17 cellular contexts compared by ENCODE assay signal in genomic region chr17:41003926-41004325, GRCh38. TPM values are rescaled to one million over a fixed set of nuclear protein-coding genes. Genes with fewer than 3 reads are reported as not detected.
A peak's percentile ranks its signal among the peaks of the same experiment; 100 is the strongest.
DNase-seq lines count a peak whose midpoint lies in the region; ATAC-seq, FAIRE-seq and TF ChIP-seq lines count a peak whose summit lies in the region.
"Had no signal": no experiment of that assay in that cellular context is flagged by ENCODE, and none has a peak within 500 bp of the region (broad histone marks: within the 10 kb centered on the region; RNA-seq: fewer than 3 reads in every experiment).

No MANE protein-coding gene starts in this region.

- no peak overlapping the region for H3K9ac ChIP-seq in K562 (ENCODE audit: insufficient read depth in 1 of 2, low read depth in 2 of 2, low read length in 2 of 2)
- H3K9ac ChIP-seq: BLaER1 had no signal

- POLR2A ChIA-PET in A549 (lab: Yijun Ruan, JAX): no interaction called here
- POLR2A ChIA-PET in Caco-2 (lab: Charles Lee): no interaction called here
- POLR2A ChIA-PET in K562 (lab: Yijun Ruan, JAX): no interaction called here

- TF ChIP-seq RAD21 in A549 (conservative IDR thresholded peaks at IDR 0.05 in 1 of 2, IDR thresholded peaks at IDR 0.05 in 1 of 2): no peak
- no peak for TF ChIP-seq RAD21 in K562 (CRISPR knock-in tag; conservative IDR thresholded peaks at IDR 0.05 in 1 of 2, IDR thresholded peaks at IDR 0.05 in 1 of 2)

- peak; percentile 92 for FAIRE-seq in A549 (lab: Jason Lieb, UNC)
- FAIRE-seq in K562 (lab: Jason Lieb, UNC): no peak
- FAIRE-seq: GM12878, GM18507 had no signal

- WGBS in A549 (ENCODE audit: missing lambda C conversion rate): 60% methylated on average over 4 of the region's 4 CpGs
- 0% methylated on average over 4 of the region's 4 CpGs for WGBS in K562 (ENCODE audit: insufficient coverage, low coverage, missing lambda C conversion rate)

- BruUV-seq in Caco-2 (replicated peaks; lab: Mats Ljungman, UMichigan): no TSS peak
- no TSS peak for BruUV-seq in K562 (replicated peaks; lab: Mats Ljungman, UMichigan)

- no peaks in the 10 kb centered on the region for H3K79me2 ChIP-seq in K562 (ENCODE audit: control insufficient read depth, insufficient read depth, low read length)

- ATAC-seq in A549 (no peak), K562 (no peak)
- ATAC-seq in effector memory CD8-positive, alpha-beta T cell (replicated peaks): no peak
- ATAC-seq: GM12878, GM23338 had no signal

- H4K20me1 ChIP-seq in K562 (replicated peaks; ENCODE audit: control insufficient read depth, insufficient read depth, low read length): no peaks in the 10 kb centered on the region
- H4K20me1 ChIP-seq: BLaER1 had no signal

- H3K4me1 Mint-ChIP-seq in Caco-2 (ENCODE audit: low read depth, unreplicated experiment): peaks cover 43% of the 10 kb centered on the region
- H3K4me1 Mint-ChIP-seq in effector memory CD8-positive, alpha-beta T cell (ENCODE audit: low read depth in 2 of 2): no peaks in the 10 kb centered on the region
- no peaks in the 10 kb centered on the region for H3K4me1 Mint-ChIP-seq in activated T-cell treated with anti-CD3 and anti-CD28 coated beads, Interleukin-2, amount 50 U/mL, for 24 hours (ENCODE audit: low read depth)
- H3K4me1 Mint-ChIP-seq: CD8-positive, alpha-beta memory T cell; IgD-negative memory B cell had no signal

- intact Hi-C loops in Caco-2 (cut with micrococcal nuclease; ENCODE audit: unreplicated experiment): no loop called here
- intact Hi-C loops in K562 (cut with micrococcal nuclease): no loop called here
- intact Hi-C loops in uterus (cut with DNase I; ENCODE audit: low total_unique reads): no loop called here
- intact Hi-C loops in vagina (cut with DNase I): no loop called here

- H3K36me3 ChIP-seq in Caco-2 (ENCODE audit: control insufficient read depth, insufficient read depth, low read length): no peaks in the 10 kb centered on the region
- H3K36me3 ChIP-seq in K562 (ENCODE audit: control insufficient read depth, insufficient read depth, low read length): no peaks in the 10 kb centered on the region
- no peaks in the 10 kb centered on the region for H3K36me3 ChIP-seq in uterus
- H3K36me3 ChIP-seq in vagina: no peaks in the 10 kb centered on the region
- H3K36me3 ChIP-seq: BLaER1 had no signal

- H3K9me3 ChIP-seq in A549 (no peaks in the 10 kb centered on the region), Caco-2 (peaks cover 9% of the 10 kb centered on the region; the same call in 1 of the 2 replicates), K562 (replicated peaks; ENCODE audit: control insufficient read depth, insufficient read depth, low read depth, low read length) (no peaks in the 10 kb centered on the region), uterus (no peaks in the 10 kb centered on the region), vagina (no peaks in the 10 kb centered on the region)
- H3K9me3 ChIP-seq: BLaER1 had no signal

- H3K36me3 Mint-ChIP-seq in Caco-2 (ENCODE audit: insufficient read depth, unreplicated experiment): peaks cover 14% of the 10 kb centered on the region
- H3K36me3 Mint-ChIP-seq in effector memory CD8-positive, alpha-beta T cell (ENCODE audit: insufficient read depth): no peaks in the 10 kb centered on the region
- no peaks in the 10 kb centered on the region for H3K36me3 Mint-ChIP-seq in activated T-cell treated with anti-CD3 and anti-CD28 coated beads, Interleukin-2, amount 50 U/mL, for 24 hours (ENCODE audit: low read depth)
- H3K36me3 Mint-ChIP-seq: CD8-positive, alpha-beta memory T cell; IgD-negative memory B cell had no signal

- no peaks in the 10 kb centered on the region for H3K9me3 Mint-ChIP-seq in Caco-2 (ENCODE audit: unreplicated experiment)
- H3K9me3 Mint-ChIP-seq in effector memory CD8-positive, alpha-beta T cell: no peaks in the 10 kb centered on the region
- H3K9me3 Mint-ChIP-seq in activated T-cell treated with anti-CD3 and anti-CD28 coated beads, Interleukin-2, amount 50 U/mL, for 24 hours: no peaks in the 10 kb centered on the region
- H3K9me3 Mint-ChIP-seq: CD8-positive, alpha-beta memory T cell; GM23338; IgD-negative memory B cell had no signal

- no peak overlapping the region for H3K4me3 Mint-ChIP-seq in Caco-2 (ENCODE audit: unreplicated experiment)
- no peak overlapping the region for H3K4me3 Mint-ChIP-seq in effector memory CD8-positive, alpha-beta T cell
- no peak overlapping the region for H3K4me3 Mint-ChIP-seq in activated T-cell treated with anti-CD3 and anti-CD28 coated beads, Interleukin-2, amount 50 U/mL, for 24 hours
- H3K4me3 Mint-ChIP-seq: CD8-positive, alpha-beta memory T cell; GM23338; IgD-negative memory B cell had no signal

- no peak for TF ChIP-seq CTCF in A549 (IDR thresholded peaks at IDR 0.05)
- no peak for TF ChIP-seq CTCF in Caco-2 (IDR thresholded peaks at IDR 0.05; ENCODE audit: insufficient read depth in 1 of 2, low read depth in 1 of 2, low read length in 1 of 2, severe bottlenecking in 1 of 2, unreplicated experiment in 1 of 2)
- TF ChIP-seq CTCF in K562 (IDR thresholded peaks at IDR 0.05 in 2 of 3, conservative IDR thresholded peaks at IDR 0.05 in 1 of 3; ENCODE audit: insufficient read depth in 2 of 3, low read depth in 1 of 3, low read length in 3 of 3): no peak
- TF ChIP-seq CTCF in uterus (IDR thresholded peaks at IDR 0.05): no peak
- TF ChIP-seq CTCF in vagina (IDR thresholded peaks at IDR 0.05): no peak

- H3K9me1 ChIP-seq in K562 (ENCODE audit: control insufficient read depth, insufficient read depth, low read length): no peaks in the 10 kb centered on the region

- CTCF ChIA-PET in A549 (lab: Yijun Ruan, JAX): no interaction called here
- CTCF ChIA-PET in Caco-2 (lab: Charles Lee): no interaction called here
- CTCF ChIA-PET in K562 (lab: Yijun Ruan, JAX; ENCODE audit: low intra/inter-chr PET ratio): no interaction called here

- peaks cover 13% of the 10 kb centered on the region for H3K4me1 ChIP-seq in A549
- peaks cover 35% of the 10 kb centered on the region for H3K4me1 ChIP-seq in Caco-2
- H3K4me1 ChIP-seq in K562 (replicated peaks in 1 of 2; ENCODE audit: control insufficient read depth in 2 of 2, insufficient read depth in 2 of 2, low read length in 2 of 2): no peaks in the 10 kb centered on the region; a peak in 1 of 5 replicates
- no peaks in the 10 kb centered on the region for H3K4me1 ChIP-seq in uterus
- no peaks in the 10 kb centered on the region for H3K4me1 ChIP-seq in vagina
- H3K4me1 ChIP-seq: BLaER1 had no signal

- no peak for DNase-seq in A549 (ENCODE audit: low read depth in 1 of 2, low spot score in 1 of 2)
- DNase-seq in Caco-2: no peak
- peak; percentile 89 for DNase-seq in NCI-H1436 treated with DMSO at 0.1 percent for 48 hours (lab: John Stamatoyannopoulos, UW)
- no peak for DNase-seq in K562 (ENCODE audit: extremely low read depth in 1 of 4, low spot score in 3 of 4)
- no peak for DNase-seq in effector memory CD8-positive, alpha-beta T cell
- no peak for DNase-seq in uterus
- DNase-seq in vagina (ENCODE audit: extremely low spot score in 2 of 2): no peak
- DNase-seq in activated T-cell treated with anti-CD3 and anti-CD28 coated beads, Interleukin-2, amount 50 U/mL, for 24 hours: no peak
- DNase-seq: CD8-positive, alpha-beta memory T cell; H7 had no signal

- no peak overlapping the region for H3K4me2 ChIP-seq in A549
- no peak overlapping the region for H3K4me2 ChIP-seq in K562 (ENCODE audit: insufficient read depth, low read length)
- H3K4me2 ChIP-seq: BLaER1, GM23338 had no signal

- H3K27me3 ChIP-seq in Caco-2 (replicated peaks; ENCODE audit: control insufficient read depth, insufficient read depth, low read length) (no peaks in the 10 kb centered on the region), K562 (ENCODE audit: control insufficient read depth in 2 of 2, insufficient read depth in 2 of 2, low read length in 2 of 2) (peaks cover 0 to 14% of the 10 kb centered on the region in 2 experiments; a peak in 3 of 5 replicates), uterus (no peaks in the 10 kb centered on the region), vagina (no peaks in the 10 kb centered on the region)
- H3K27me3 ChIP-seq: BLaER1 had no signal

- no peak overlapping the region for H3K27ac ChIP-seq in A549
- no peak overlapping the region for H3K27ac ChIP-seq in K562 (ENCODE audit: extremely low read depth, low read depth, low read length)
- H3K27ac ChIP-seq in uterus: no peak overlapping the region
- no peak overlapping the region for H3K27ac ChIP-seq in vagina
- H3K27ac ChIP-seq: BLaER1 had no signal

- peak overlapping the region; percentile 11 for H3K27ac Mint-ChIP-seq in Caco-2 (ENCODE audit: unreplicated experiment)
- no peak overlapping the region for H3K27ac Mint-ChIP-seq in effector memory CD8-positive, alpha-beta T cell
- no peak overlapping the region for H3K27ac Mint-ChIP-seq in activated T-cell treated with anti-CD3 and anti-CD28 coated beads, Interleukin-2, amount 50 U/mL, for 24 hours
- H3K27ac Mint-ChIP-seq: CD8-positive, alpha-beta memory T cell; GM23338; IgD-negative memory B cell had no signal

- TF ChIP-seq POLR2A in A549 (IDR thresholded peaks at IDR 0.05; ENCODE audit: low read length) (no peak), K562 (conservative IDR thresholded peaks at IDR 0.05) (no peak), uterus (IDR thresholded peaks at IDR 0.05) (no peak), vagina (IDR thresholded peaks at IDR 0.05) (no peak)

- H3K4me3 ChIP-seq in A549 (no peak overlapping the region), Caco-2 (ENCODE audit: low read depth, low read length) (no peak overlapping the region), K562 (no peak overlapping the region), uterus (no peak overlapping the region), vagina (no peak overlapping the region)
- H3K4me3 ChIP-seq: BLaER1, GM12878, GM23338 had no signal

- H2AFZ ChIP-seq in K562 (ENCODE audit: low read depth, low read length): no peak overlapping the region
- H2AFZ ChIP-seq: GM23338 had no signal

- H3K27me3 Mint-ChIP-seq in Caco-2 (ENCODE audit: insufficient read depth, unreplicated experiment): no peaks in the 10 kb centered on the region
- H3K27me3 Mint-ChIP-seq in effector memory CD8-positive, alpha-beta T cell: peaks cover 50 to 56% of the 10 kb centered on the region in 2 donors
- peaks cover 39% of the 10 kb centered on the region for H3K27me3 Mint-ChIP-seq in activated T-cell treated with anti-CD3 and anti-CD28 coated beads, Interleukin-2, amount 50 U/mL, for 24 hours

- no peak for TF ChIP-seq EP300 in A549 (IDR thresholded peaks at IDR 0.05)
- TF ChIP-seq EP300 in K562 (IDR thresholded peaks at IDR 0.05; ENCODE audit: low read length): no peak

- in situ Hi-C loops in K562 (cut with MboI): no loop called here

RNA-seq across cellular contexts. Expression of gene KRTAP3-2, which starts 4.2 kb away (rescaled TPM):
- polyA plus RNA-seq in A549 (2011; rRNA removed) (not detected in 2 replicates), A549 (2017; fragmentation: RNase III; extraction: RNeasy Plus Mini Kit Qiagen cat#74134 plus additional on column Dnase treatment) (not detected in 3 replicates), K562 (2011; rRNA removed) (not detected in 2 replicates), K562 (2014; fragmentation: Illumina TruSeq; extraction: Trizol) (not detected in 2 replicates), K562 (2014; fragmentation: Nextera tagmentation; extraction: Ambion mirVana) (not detected), K562 (2014; rRNA removed) (not detected in 2 replicates)
- not detected in 2 replicates for polyA plus RNA-seq in A549 (2012; cell fraction: cytosol; rRNA removed)
- not detected in 2 replicates for polyA plus RNA-seq in A549 (2012; cell fraction: nucleus; rRNA removed)
- not detected in 2 replicates for polyA minus RNA-seq in A549 (2011; rRNA and poly(A)+ RNA removed)
- total RNA-seq in Caco-2 (2022) (not detected in 2 replicates), K562 (2014; rRNA removed) (not detected in 2 replicates), K562 (2014; rRNA removed; fragmentation: Illumina TruSeq; extraction: Trizol) (not detected in 2 replicates), K562 (2015; rRNA removed; fragmentation: Illumina TruSeq; extraction: Trizol) (not detected in 2 replicates), K562 (2021) (not detected in 2 replicates), uterus (not detected), vagina (not detected)
- total RNA-seq in K562 (2011; cell fraction: chromatin; rRNA removed; ENCODE audit: low replicate concordance): not detected in 2 replicates
- total RNA-seq in K562 (2011; cell fraction: nucleolus; rRNA removed): not detected in 2 replicates
- not detected in 2 replicates for total RNA-seq in K562 (2011; cell fraction: nucleoplasm; rRNA removed)
- polyA plus RNA-seq in K562 (2011; cell fraction: cytosol; rRNA removed): not detected in 2 replicates
- polyA plus RNA-seq in K562 (2011; cell fraction: nucleus; rRNA removed): not detected in 2 replicates
- polyA plus RNA-seq in K562 (2012): not detected in 2 replicates
- polyA minus RNA-seq in K562 (2011; rRNA and poly(A)+ RNA removed): not detected in 2 replicates
- polyA minus RNA-seq in K562 (2011; cell fraction: cytosol; rRNA and poly(A)+ RNA removed): not detected in 2 replicates
- not detected in 2 replicates for polyA minus RNA-seq in K562 (2011; cell fraction: nucleus; rRNA and poly(A)+ RNA removed)
- total RNA-seq: A673; CD8-positive, alpha-beta memory T cell; G401; GM12878; GM23338; H7 had no signal
- polyA plus RNA-seq: CD8-positive, alpha-beta memory T cell; GM12878; GM23338; IgD-negative memory B cell had no signal

RNA-seq across cellular contexts. Expression of gene KRTAP3-1, which starts 5.0 kb away (rescaled TPM):
- polyA plus RNA-seq in A549 (2011; rRNA removed) (not detected in 2 replicates), A549 (2017; fragmentation: RNase III; extraction: RNeasy Plus Mini Kit Qiagen cat#74134 plus additional on column Dnase treatment) (not detected in 3 replicates), K562 (2011; rRNA removed) (not detected in 2 replicates), K562 (2014; fragmentation: Illumina TruSeq; extraction: Trizol) (not detected in 2 replicates), K562 (2014; fragmentation: Nextera tagmentation; extraction: Ambion mirVana) (not detected), K562 (2014; rRNA removed) (not detected in 2 replicates)
- polyA plus RNA-seq in A549 (2012; cell fraction: cytosol; rRNA removed): not detected in 2 replicates
- not detected in 2 replicates for polyA plus RNA-seq in A549 (2012; cell fraction: nucleus; rRNA removed)
- not detected in 2 replicates for polyA minus RNA-seq in A549 (2011; rRNA and poly(A)+ RNA removed)
- total RNA-seq in Caco-2 (2022) (7.4 and 7.9 TPM in 2 replicates), K562 (2014; rRNA removed) (not detected in 2 replicates), K562 (2014; rRNA removed; fragmentation: Illumina TruSeq; extraction: Trizol) (not detected in 2 replicates), K562 (2015; rRNA removed; fragmentation: Illumina TruSeq; extraction: Trizol) (not detected in 2 replicates), K562 (2021) (not detected in 2 replicates), uterus (not detected), vagina (not detected)
- total RNA-seq in K562 (2011; cell fraction: chromatin; rRNA removed; ENCODE audit: low replicate concordance): not detected in 2 replicates
- total RNA-seq in K562 (2011; cell fraction: nucleolus; rRNA removed): not detected in 2 replicates
- total RNA-seq in K562 (2011; cell fraction: nucleoplasm; rRNA removed): not detected in 2 replicates
- polyA plus RNA-seq in K562 (2011; cell fraction: cytosol; rRNA removed): not detected in 2 replicates
- not detected in 2 replicates for polyA plus RNA-seq in K562 (2011; cell fraction: nucleus; rRNA removed)
- not detected in 2 replicates for polyA plus RNA-seq in K562 (2012)
- not detected in 2 replicates for polyA minus RNA-seq in K562 (2011; rRNA and poly(A)+ RNA removed)
- not detected in 2 replicates for polyA minus RNA-seq in K562 (2011; cell fraction: cytosol; rRNA and poly(A)+ RNA removed)
- not detected in 2 replicates for polyA minus RNA-seq in K562 (2011; cell fraction: nucleus; rRNA and poly(A)+ RNA removed)
- total RNA-seq: A673; CD8-positive, alpha-beta memory T cell; G401; GM12878; GM23338; H7 had no signal
- polyA plus RNA-seq: CD8-positive, alpha-beta memory T cell; GM12878; GM23338; IgD-negative memory B cell had no signal

RNA-seq across cellular contexts. Expression of gene KRTAP3-3, which starts 10.0 kb away (rescaled TPM):
- not detected in 2 replicates for polyA plus RNA-seq in A549 (2011; rRNA removed)
- not detected in 2 replicates for polyA plus RNA-seq in A549 (2012; cell fraction: cytosol; rRNA removed)
- polyA plus RNA-seq in A549 (2012; cell fraction: nucleus; rRNA removed): not detected in 2 replicates
- not detected in 3 replicates for polyA plus RNA-seq in A549 (2017; fragmentation: RNase III; extraction: RNeasy Plus Mini Kit Qiagen cat#74134 plus additional on column Dnase treatment)
- not detected in 2 replicates for polyA minus RNA-seq in A549 (2011; rRNA and poly(A)+ RNA removed)
- not detected in 2 replicates for total RNA-seq in Caco-2 (2022)
- total RNA-seq in K562 (2011; cell fraction: chromatin; rRNA removed; ENCODE audit: low replicate concordance): not detected in 2 replicates
- total RNA-seq in K562 (2011; cell fraction: nucleolus; rRNA removed): not detected in 2 replicates
- total RNA-seq in K562 (2011; cell fraction: nucleoplasm; rRNA removed): not detected in 2 replicates
- total RNA-seq in K562 (2014; rRNA removed): not detected in 2 replicates
- not detected in 2 replicates for total RNA-seq in K562 (2014; rRNA removed; fragmentation: Illumina TruSeq; extraction: Trizol)
- not detected in 2 replicates for total RNA-seq in K562 (2015; rRNA removed; fragmentation: Illumina TruSeq; extraction: Trizol)
- not detected in 2 replicates for total RNA-seq in K562 (2021)
- polyA plus RNA-seq in K562 (2011; rRNA removed): not detected in 2 replicates
- polyA plus RNA-seq in K562 (2011; cell fraction: cytosol; rRNA removed): not detected in 2 replicates
- not detected in 2 replicates for polyA plus RNA-seq in K562 (2011; cell fraction: nucleus; rRNA removed)
- not detected in 2 replicates for polyA plus RNA-seq in K562 (2012)
- polyA plus RNA-seq in K562 (2014; fragmentation: Illumina TruSeq; extraction: Trizol): not detected in 2 replicates
- polyA plus RNA-seq in K562 (2014; fragmentation: Nextera tagmentation; extraction: Ambion mirVana): not detected
- polyA plus RNA-seq in K562 (2014; rRNA removed): not detected in 2 replicates
- not detected in 2 replicates for polyA minus RNA-seq in K562 (2011; rRNA and poly(A)+ RNA removed)
- polyA minus RNA-seq in K562 (2011; cell fraction: cytosol; rRNA and poly(A)+ RNA removed): not detected in 2 replicates
- not detected in 2 replicates for polyA minus RNA-seq in K562 (2011; cell fraction: nucleus; rRNA and poly(A)+ RNA removed)
- not detected for total RNA-seq in uterus
- total RNA-seq in vagina: not detected
- total RNA-seq: A673; CD8-positive, alpha-beta memory T cell; G401; GM12878; GM23338; H7 had no signal
- polyA plus RNA-seq: CD8-positive, alpha-beta memory T cell; GM12878; GM23338; IgD-negative memory B cell had no signal

RNA-seq across cellular contexts. Expression of gene KRT40, which starts 19.8 kb away (rescaled TPM):
- polyA plus RNA-seq in A549 (2011; rRNA removed) (not detected in 2 replicates), A549 (2017; fragmentation: RNase III; extraction: RNeasy Plus Mini Kit Qiagen cat#74134 plus additional on column Dnase treatment) (not detected in 3 replicates), K562 (2011; rRNA removed) (not detected in 2 replicates), K562 (2014; fragmentation: Illumina TruSeq; extraction: Trizol) (not detected in 2 replicates), K562 (2014; fragmentation: Nextera tagmentation; extraction: Ambion mirVana) (not detected), K562 (2014; rRNA removed) (not detected in 2 replicates)
- polyA plus RNA-seq in A549 (2012; cell fraction: cytosol; rRNA removed): not detected in 2 replicates
- not detected in 2 replicates for polyA plus RNA-seq in A549 (2012; cell fraction: nucleus; rRNA removed)
- not detected in 2 replicates for polyA minus RNA-seq in A549 (2011; rRNA and poly(A)+ RNA removed)
- total RNA-seq in Caco-2 (2022) (not detected in 2 replicates), K562 (2014; rRNA removed) (not detected in 2 replicates), K562 (2014; rRNA removed; fragmentation: Illumina TruSeq; extraction: Trizol) (not detected in 2 replicates), K562 (2015; rRNA removed; fragmentation: Illumina TruSeq; extraction: Trizol) (not detected in 2 replicates), K562 (2021) (not detected in 2 replicates), uterus (under 1 TPM in 1 of 4 donors, not detected in 3; 0.21 TPM), vagina (not detected)
- not detected in 2 replicates for total RNA-seq in K562 (2011; cell fraction: chromatin; rRNA removed; ENCODE audit: low replicate concordance)
- total RNA-seq in K562 (2011; cell fraction: nucleolus; rRNA removed): not detected in 2 replicates
- total RNA-seq in K562 (2011; cell fraction: nucleoplasm; rRNA removed): not detected in 2 replicates
- polyA plus RNA-seq in K562 (2011; cell fraction: cytosol; rRNA removed): not detected in 2 replicates
- polyA plus RNA-seq in K562 (2011; cell fraction: nucleus; rRNA removed): not detected in 2 replicates
- polyA plus RNA-seq in K562 (2012): not detected in 2 replicates
- polyA minus RNA-seq in K562 (2011; rRNA and poly(A)+ RNA removed): not detected in 2 replicates
- polyA minus RNA-seq in K562 (2011; cell fraction: cytosol; rRNA and poly(A)+ RNA removed): not detected in 2 replicates
- not detected in 2 replicates for polyA minus RNA-seq in K562 (2011; cell fraction: nucleus; rRNA and poly(A)+ RNA removed)
- total RNA-seq: CD8-positive, alpha-beta memory T cell; G401; GM12878; GM23338; H7 had no signal
- polyA plus RNA-seq: CD8-positive, alpha-beta memory T cell; GM12878; GM23338; IgD-negative memory B cell had no signal

RNA-seq across cellular contexts. Expression of gene KRTAP1-5, which starts 23.1 kb away (rescaled TPM):
- polyA plus RNA-seq in A549 (2011; rRNA removed): not detected in 2 replicates
- not detected in 2 replicates for polyA plus RNA-seq in A549 (2012; cell fraction: cytosol; rRNA removed)
- polyA plus RNA-seq in A549 (2012; cell fraction: nucleus; rRNA removed): 0.06 TPM in 1 of 2 replicates, not detected in the other
- polyA plus RNA-seq in A549 (2017; fragmentation: RNase III; extraction: RNeasy Plus Mini Kit Qiagen cat#74134 plus additional on column Dnase treatment): not detected in 3 replicates
- polyA minus RNA-seq in A549 (2011; rRNA and poly(A)+ RNA removed): not detected in 2 replicates
- not detected in 2 replicates for total RNA-seq in Caco-2 (2022)
- not detected in 2 replicates for total RNA-seq in K562 (2011; cell fraction: chromatin; rRNA removed; ENCODE audit: low replicate concordance)
- total RNA-seq in K562 (2011; cell fraction: nucleolus; rRNA removed): not detected in 2 replicates
- total RNA-seq in K562 (2011; cell fraction: nucleoplasm; rRNA removed): not detected in 2 replicates
- total RNA-seq in K562 (2014; rRNA removed): not detected in 2 replicates
- total RNA-seq in K562 (2014; rRNA removed; fragmentation: Illumina TruSeq; extraction: Trizol): not detected in 2 replicates
- not detected in 2 replicates for total RNA-seq in K562 (2015; rRNA removed; fragmentation: Illumina TruSeq; extraction: Trizol)
- not detected in 2 replicates for total RNA-seq in K562 (2021)
- polyA plus RNA-seq in K562 (2011; rRNA removed): not detected in 2 replicates
- not detected in 2 replicates for polyA plus RNA-seq in K562 (2011; cell fraction: cytosol; rRNA removed)
- polyA plus RNA-seq in K562 (2011; cell fraction: nucleus; rRNA removed): not detected in 2 replicates
- polyA plus RNA-seq in K562 (2012): not detected in 2 replicates
- not detected in 2 replicates for polyA plus RNA-seq in K562 (2014; fragmentation: Illumina TruSeq; extraction: Trizol)
- polyA plus RNA-seq in K562 (2014; fragmentation: Nextera tagmentation; extraction: Ambion mirVana): not detected
- not detected in 2 replicates for polyA plus RNA-seq in K562 (2014; rRNA removed)
- polyA minus RNA-seq in K562 (2011; rRNA and poly(A)+ RNA removed): not detected in 2 replicates
- polyA minus RNA-seq in K562 (2011; cell fraction: cytosol; rRNA and poly(A)+ RNA removed): not detected in 2 replicates
- polyA minus RNA-seq in K562 (2011; cell fraction: nucleus; rRNA and poly(A)+ RNA removed): not detected in 2 replicates
- not detected for total RNA-seq in uterus
- total RNA-seq in vagina: not detected
- total RNA-seq: A673; CD8-positive, alpha-beta memory T cell; G401; GM12878; GM23338; H7 had no signal
- polyA plus RNA-seq: CD8-positive, alpha-beta memory T cell; GM12878; GM23338; IgD-negative memory B cell had no signal

Comparison
In these comparisons a context has a peak if more than half of its experiments do, and no peak if none do; other contexts are left out.
1. Of the 35 proteins assayed by ChIP-seq in both K562 and A549: peak only in K562: none; only in A549: MAFK; in both: none; in neither: 34.